ENCODE assay signal across 12 cellular contexts in genomic region chr15:59315914-59316428, GRCh38. TPM values are rescaled to one million over a fixed set of nuclear protein-coding genes. Genes with fewer than 3 reads are reported as not detected.
DNase-seq lines count a peak whose midpoint lies in the region; ATAC-seq and TF ChIP-seq lines count a peak whose summit lies in the region.
"Had no signal": no experiment of that assay in that cellular context is flagged by ENCODE, and none has a peak within 500 bp of the region (broad histone marks: within the 10 kb centered on the region; RNA-seq: fewer than 3 reads in every experiment).

No MANE protein-coding gene starts in this region.

- H3K27ac ChIP-seq in SU-DHL-6 (ENCODE audit: low read depth, low read length) (peak overlapping the region; percentile 30; the same call in 1 of the 2 replicates), lung (ENCODE audit: low read depth in 1 of 2, low read length in 1 of 2) (no peak overlapping the region), Peyer's patch (no peak overlapping the region)

- no peak for ATAC-seq in lung (ENCODE audit: insufficient read depth, low FRiP score)
- ATAC-seq: activated naive CD4-positive, alpha-beta T cell treated with anti-CD3 and anti-CD28 coated beads, Interleukin-2, amount 50 U/mL, for 72 hours; sciatic nerve had no signal

- H3K36me3 ChIP-seq in SU-DHL-6 (ENCODE audit: low read length) (peaks cover 3% of the 10 kb centered on the region; the same call in 1 of the 2 replicates), lung (ENCODE audit: control insufficient read depth in 2 of 2, insufficient read depth in 2 of 2, low read length in 2 of 2) (no peaks in the 10 kb centered on the region), Peyer's patch (no peaks in the 10 kb centered on the region)

- no peak overlapping the region for H3K4me3 ChIP-seq in SU-DHL-6 (ENCODE audit: insufficient read depth, low read length, poor library complexity, severe bottlenecking)
- no peak overlapping the region for H3K4me3 ChIP-seq in lung
- no peak overlapping the region for H3K4me3 ChIP-seq in Peyer's patch

- H3K9me3 ChIP-seq in SU-DHL-6 (ENCODE audit: insufficient read depth, low read length) (no peaks in the 10 kb centered on the region), lung (ENCODE audit: control insufficient read depth in 2 of 2, insufficient read depth in 1 of 2, low read length in 1 of 2) (peaks cover 0 to 3% of the 10 kb centered on the region in 2 donors), Peyer's patch (no peaks in the 10 kb centered on the region)

- peaks cover 100% of the 10 kb centered on the region for H3K79me2 ChIP-seq in SU-DHL-6 (ENCODE audit: insufficient read depth, low read length)

- H3K9ac ChIP-seq in SU-DHL-6 (ENCODE audit: low read length), result no peak overlapping the region

- H2AFZ ChIP-seq in SU-DHL-6 (ENCODE audit: low read depth, low read length, severe bottlenecking), result no peak overlapping the region

- peaks cover 40% of the 10 kb centered on the region; the same call in 1 of the 2 replicates for H3F3A ChIP-seq in SU-DHL-6 (ENCODE audit: insufficient read depth)

- peak overlapping the region; percentile 29 for H3K4me2 ChIP-seq in SU-DHL-6 (ENCODE audit: low read depth, low read length, poor library complexity, severe bottlenecking)

- DNase-seq in AG20443 (ENCODE audit: low spot score), result peak; percentile 66
- peak; percentile 54 for DNase-seq in HT-29 (ENCODE audit: low spot score)
- DNase-seq in lung (ENCODE audit: low spot score), result peak; percentile 77
- no peak for DNase-seq in NCI-H2171 (lab: John Stamatoyannopoulos, UW)
- no peak for DNase-seq in mesenteric fat pad (ENCODE audit: low spot score)
- DNase-seq in Peyer's patch, result no peak
- DNase-seq in activated CD4-positive, alpha-beta T cell treated with anti-CD3 and anti-CD28 coated beads, Interleukin-2, amount 50 U/mL, for 1 hour, result no peak
- DNase-seq: activated CD4-positive, CD25-positive, alpha-beta regulatory T cell treated with anti-CD3 and anti-CD28 coated beads, Interleukin-2, amount 50 U/mL, for 72 hours; erythroblast had no signal

- H3K4me1 ChIP-seq in lung (ENCODE audit: control insufficient read depth in 2 of 2, insufficient read depth in 2 of 2, low read length in 2 of 2) (peaks cover 6 to 19% of the 10 kb centered on the region in 2 donors), Peyer's patch (peaks cover 0 to 41% (median 0%) of the 10 kb centered on the region in 4 donors)

- H3K27me3 ChIP-seq in SU-DHL-6 (ENCODE audit: low read length), result no peaks in the 10 kb centered on the region
- no peaks in the 10 kb centered on the region for H3K27me3 ChIP-seq in lung (ENCODE audit: control insufficient read depth, insufficient read depth)
- no peaks in the 10 kb centered on the region for H3K27me3 ChIP-seq in Peyer's patch

- WGBS in lung, 2 donors, result 46 to 59% methylated on average over 6 of the region's 6 CpGs

- no peaks in the 10 kb centered on the region for H3K9me2 ChIP-seq in SU-DHL-6 (replicated peaks; ENCODE audit: insufficient read depth, low read length)

- TF ChIP-seq CTCF in SU-DHL-6 (IDR thresholded peaks at IDR 0.05; ENCODE audit: insufficient read depth, low read length, poor library complexity, severe bottlenecking) (no peak), lung (IDR thresholded peaks at IDR 0.05; ENCODE audit: control extremely low read depth, extremely low read depth) (no peak), Peyer's patch (IDR thresholded peaks at IDR 0.05) (no peak)

- H4K20me1 ChIP-seq in SU-DHL-6 (ENCODE audit: low read depth, low read length), result peaks cover 52% of the 10 kb centered on the region

- TF ChIP-seq POLR2A in Peyer's patch (IDR thresholded peaks at IDR 0.05), result no peak

RNA-seq across cellular contexts. Expression of gene MYO1E, which starts 56.7 kb away (rescaled TPM):
- 77.4 and 86.2 TPM in 2 replicates for total RNA-seq in HT-29 (2014; rRNA removed; shearing (Covaris generic))
- total RNA-seq in lung (10 to 100 TPM; 80.0 to 84.2 TPM), mesenteric fat pad (68.7 TPM), Peyer's patch (100 to 1,000 TPM; 245 to 380 (median 268) TPM)
- polyA plus RNA-seq in lung, result 10 to 100 TPM; 20.9 to 24.9 TPM

Comparison
In these comparisons a context has a peak if more than half of its experiments do, and no peak if none do; other contexts are left out.
1. DNase-seq: peak in AG20443 (single experiment), HT-29 (single experiment) and lung (single experiment); none in NCI-H2171 (single experiment), mesenteric fat pad (single experiment), Peyer's patch (0 of 3) and activated CD4-positive, alpha-beta T cell treated with anti-CD3 and anti-CD28 coated beads, Interleukin-2, amount 50 U/mL, for 1 hour (single experiment).